1 cellular context compared by ENCODE assay signal in genomic region chr14:23301288-23301968, GRCh38.
TF ChIP-seq lines count a peak whose summit lies in the region.

No MANE protein-coding gene starts in this region.

TF ChIP-seq in K562, 482 proteins besides CTCF, POLR2A, EP300 and RAD21 (continued from another document and continues in another):
- peak; percentile 38; the same call in 1 of the 2 replicates for TF ChIP-seq THAP12 (CRISPR knock-in tag; IDR thresholded peaks at IDR 0.05)
- no peak for TF ChIP-seq MTF1 (CRISPR knock-in tag; IDR thresholded peaks at IDR 0.05; ENCODE audit: borderline replicate concordance)
- TF ChIP-seq ZNF408 (CRISPR knock-in tag; IDR thresholded peaks at IDR 0.05; ENCODE audit: low read depth) = no peak
- TF ChIP-seq SMC3 (conservative IDR thresholded peaks at IDR 0.05; ENCODE audit: insufficient read depth, low read depth, low read length) = peak; percentile 39; the same call in 1 of the 2 replicates
- no peak for TF ChIP-seq HNRNPK (IDR thresholded peaks at IDR 0.05; ENCODE audit: low read depth, low read length, poor library complexity, severe bottlenecking)
- TF ChIP-seq ZNF282 (CRISPR knock-in tag; IDR thresholded peaks at IDR 0.05) = no peak
- no peak for TF ChIP-seq SIX5 (IDR thresholded peaks at IDR 0.05; ENCODE audit: borderline replicate concordance in 1 of 2, insufficient read depth in 1 of 2, low read depth in 1 of 2, low read length in 2 of 2)
- no peak for TF ChIP-seq RFX5 (IDR thresholded peaks at IDR 0.05; ENCODE audit: low read depth, low read length)
- no peak for TF ChIP-seq MBD1 (CRISPR knock-in tag; IDR thresholded peaks at IDR 0.05)
- no peak for TF ChIP-seq MYBL2 (IDR thresholded peaks at IDR 0.05; ENCODE audit: low read depth)
- no peak for TF ChIP-seq MYBL2 (CRISPR knock-in tag; IDR thresholded peaks at IDR 0.05; ENCODE audit: borderline replicate concordance)
- no peak for TF ChIP-seq RBM39 (optimal IDR thresholded peaks at IDR 0.05; ENCODE audit: low read depth, low read length)
- no peak for TF ChIP-seq ETV5 (CRISPR knock-in tag; IDR thresholded peaks at IDR 0.05; ENCODE audit: low read depth)
- peak; percentile 77 for TF ChIP-seq SAFB (IDR thresholded peaks at IDR 0.05; ENCODE audit: borderline replicate concordance, low read depth, low read length)
- no peak for TF ChIP-seq DLX4 (CRISPR knock-in tag; IDR thresholded peaks at IDR 0.05)
- no peak for TF ChIP-seq CC2D1A (IDR thresholded peaks at IDR 0.05)
- peak; percentile 98 for TF ChIP-seq TOE1 (IDR thresholded peaks at IDR 0.05; ENCODE audit: borderline replicate concordance)
- TF ChIP-seq TOE1 (CRISPR knock-in tag; IDR thresholded peaks at IDR 0.05; ENCODE audit: borderline replicate concordance, low read depth) = no peak
- TF ChIP-seq HMGN3 (IDR thresholded peaks at IDR 0.05; ENCODE audit: borderline replicate concordance, extremely low read depth, insufficient read length, low read depth, low read length) = peak; percentile 92
- no peak for TF ChIP-seq TAF15 (IDR thresholded peaks at IDR 0.05; ENCODE audit: low read depth, low read length)
- peak in 1 of 3 experiments; percentile 85; a peak in 2 of 6 replicates for TF ChIP-seq ZBTB11 (CRISPR knock-in tag; IDR thresholded peaks at IDR 0.05)
- no peak; the same call in 1 of the 2 replicates for TF ChIP-seq ZBTB43 (CRISPR knock-in tag; IDR thresholded peaks at IDR 0.05)
- no peak for TF ChIP-seq PYGO2 (tag; IDR thresholded peaks at IDR 0.05)
- no peak for TF ChIP-seq SRSF9 (IDR thresholded peaks at IDR 0.05; ENCODE audit: borderline replicate concordance, low read depth, low read length)
- TF ChIP-seq ZNF764 (CRISPR knock-in tag; IDR thresholded peaks at IDR 0.05; ENCODE audit: low read depth) = no peak
- TF ChIP-seq ARID3A (IDR thresholded peaks at IDR 0.05; ENCODE audit: borderline replicate concordance, low read depth, low read length) = no peak
- no peak for TF ChIP-seq CREBBP (IDR thresholded peaks at IDR 0.05; ENCODE audit: low read depth, low read length)
- no peak for TF ChIP-seq MEF2A (IDR thresholded peaks at IDR 0.05; ENCODE audit: control insufficient read depth, low read depth, low read length)
- TF ChIP-seq NFXL1 (CRISPR knock-in tag; IDR thresholded peaks at IDR 0.05) = no peak
- TF ChIP-seq SLC30A9 (CRISPR knock-in tag; IDR thresholded peaks at IDR 0.05) = no peak
- TF ChIP-seq ZC3H11A (IDR thresholded peaks at IDR 0.05; ENCODE audit: low read depth, low read length) = no peak
- peak in 1 of 2 experiments; percentile 78; a peak in 2 of 4 replicates for TF ChIP-seq FOXA3 (CRISPR knock-in tag; conservative IDR thresholded peaks at IDR 0.05 in 1 of 2, IDR thresholded peaks at IDR 0.05 in 1 of 2)
- TF ChIP-seq ARID1B (IDR thresholded peaks at IDR 0.05) = peak; percentile 58; the same call in 1 of the 2 replicates
- TF ChIP-seq SPI1 (IDR thresholded peaks at IDR 0.05; ENCODE audit: borderline replicate concordance, low read depth, low read length) = no peak
- no peak for TF ChIP-seq SMAD2 (IDR thresholded peaks at IDR 0.05; ENCODE audit: low read depth, low read length)
- TF ChIP-seq POLR3A (IDR thresholded peaks at IDR 0.05; ENCODE audit: borderline replicate concordance, extremely low read depth, insufficient read depth, insufficient read length) = no peak
- no peak for TF ChIP-seq KDM1A (IDR thresholded peaks at IDR 0.05)
- peak; percentile 99 for TF ChIP-seq CXXC5 (CRISPR knock-in tag; IDR thresholded peaks at IDR 0.05)
- TF ChIP-seq PURB (CRISPR knock-in tag; IDR thresholded peaks at IDR 0.05; ENCODE audit: low read depth) = no peak
- no peak for TF ChIP-seq CGGBP1 (CRISPR knock-in tag; IDR thresholded peaks at IDR 0.05)
- TF ChIP-seq ZSCAN29 (IDR thresholded peaks at IDR 0.05) = no peak; the same call in 1 of the 2 replicates
- no peak for TF ChIP-seq KHSRP (IDR thresholded peaks at IDR 0.05)
- TF ChIP-seq RAD51 (IDR thresholded peaks at IDR 0.05; ENCODE audit: borderline replicate concordance, low read depth) = peak; percentile 79
- TF ChIP-seq ZNF354B (CRISPR knock-in tag; IDR thresholded peaks at IDR 0.05) = no peak
- TF ChIP-seq ZNF324 (CRISPR knock-in tag; IDR thresholded peaks at IDR 0.05) = no peak
- peak in 1 of 2 experiments; percentile 93; a peak in 2 of 4 replicates for TF ChIP-seq TEAD1 (CRISPR knock-in tag; IDR thresholded peaks at IDR 0.05)
- peak; percentile 12; the same call in 1 of the 2 replicates for TF ChIP-seq PHF8 (IDR thresholded peaks at IDR 0.05; ENCODE audit: borderline replicate concordance, low read length)
- TF ChIP-seq CREB3 (tag; conservative IDR thresholded peaks at IDR 0.05; ENCODE audit: low read depth) = no peak
- TF ChIP-seq RNF2 (IDR thresholded peaks at IDR 0.05) = 0 out of 2 replicates have a peak, but pooled peaks have one; percentile 63
- peak; percentile 92 for TF ChIP-seq SOX6 (IDR thresholded peaks at IDR 0.05)
- TF ChIP-seq NEUROD1 (IDR thresholded peaks at IDR 0.05; ENCODE audit: borderline replicate concordance, low read depth, low read length, partially characterized antibody) = peak; percentile 70
- TF ChIP-seq ZNF263 (CRISPR knock-in tag; IDR thresholded peaks at IDR 0.05; ENCODE audit: borderline replicate concordance) = no peak; the same call in 1 of the 2 replicates
